Comparison of ENCODE assay signal across 24 cellular contexts in the genomic region with DNA sequence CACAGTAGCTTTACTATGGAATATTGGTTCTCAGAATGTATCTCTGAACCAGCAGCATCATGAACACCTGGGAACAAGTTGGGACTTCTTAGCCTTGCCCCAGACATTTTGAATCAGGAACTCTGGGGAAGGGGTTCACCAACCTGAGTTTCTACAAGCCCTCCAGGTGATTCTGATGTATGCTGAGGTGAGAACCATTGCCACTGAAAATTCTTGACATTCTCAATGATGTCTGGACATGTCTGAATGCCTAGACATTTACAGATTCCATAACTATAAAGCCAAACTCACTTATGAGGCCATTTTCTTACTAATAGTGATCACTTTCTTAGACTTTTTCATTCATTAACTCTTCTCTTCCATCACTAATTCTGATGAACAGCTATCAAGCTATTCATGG.
DNase-seq lines count a peak whose midpoint lies in the region; ATAC-seq, FAIRE-seq and TF ChIP-seq lines count a peak whose summit lies in the region.
"Had no signal": no experiment of that assay in that cellular context is flagged by ENCODE, and none has a peak within 500 bp of the region (broad histone marks: within the 10 kb centered on the region; RNA-seq: fewer than 3 reads in every experiment).

No MANE protein-coding gene starts in this region.

- no peak overlapping the region for H3K4me3 Mint-ChIP-seq in astrocyte (ENCODE audit: unreplicated experiment)
- H3K4me3 Mint-ChIP-seq: CD14-positive monocyte; CD4-positive, alpha-beta memory T cell; CD4-positive, CD25-positive, alpha-beta regulatory T cell had no signal

- H3K36me3 ChIP-seq in mammary epithelial cell (ENCODE audit: insufficient read depth, low read length) (no peaks in the 10 kb centered on the region), breast epithelium (no peaks in the 10 kb centered on the region), astrocyte (ENCODE audit: insufficient read depth, low read length) (no peaks in the 10 kb centered on the region), keratinocyte (ENCODE audit: control insufficient read depth in 2 of 2, extremely low read depth in 1 of 2, insufficient read depth in 2 of 2, low read length in 2 of 2) (no peaks in the 10 kb centered on the region), tibial nerve (no peaks in the 10 kb centered on the region)
- H3K36me3 ChIP-seq: BE2C, BLaER1 had no signal

- H3K27me3 Mint-ChIP-seq in astrocyte (ENCODE audit: low read depth, unreplicated experiment): no peaks in the 10 kb centered on the region
- H3K27me3 Mint-ChIP-seq: CD4-positive, alpha-beta memory T cell; CD4-positive, CD25-positive, alpha-beta regulatory T cell had no signal

- no peaks in the 10 kb centered on the region for H3K79me2 ChIP-seq in mammary epithelial cell (ENCODE audit: insufficient read depth, low read length)
- no peaks in the 10 kb centered on the region for H3K79me2 ChIP-seq in astrocyte (ENCODE audit: insufficient read depth, low read length)
- no peaks in the 10 kb centered on the region for H3K79me2 ChIP-seq in keratinocyte (ENCODE audit: control insufficient read depth, insufficient read depth, low read length)

- no peaks in the 10 kb centered on the region for H3K36me3 Mint-ChIP-seq in astrocyte (ENCODE audit: low read depth, unreplicated experiment)
- H3K36me3 Mint-ChIP-seq: CD14-positive monocyte; CD4-positive, alpha-beta memory T cell; CD4-positive, CD25-positive, alpha-beta regulatory T cell had no signal

- DNase-seq in mammary epithelial cell (no peak), breast epithelium (ENCODE audit: low spot score in 2 of 2) (no peak), astrocyte (ENCODE audit: low read depth) (no peak), epithelial cell of esophagus (ENCODE audit: low read depth) (peak; percentile 53), keratinocyte (ENCODE audit: low read depth, low spot score) (no peak), tibial nerve (ENCODE audit: low spot score in 2 of 2) (no peak), NCI-H2171 treated with DMSO at 0.1 percent for 48 hours (lab: John Stamatoyannopoulos, UW) (no peak)
- DNase-seq: ACHN; BE2C; C1 segment of cervical spinal cord; CD4-positive, alpha-beta memory T cell; CD4-positive, CD25-positive, alpha-beta regulatory T cell; DMS 273 treated with DMSO at 0.1 percent for 48 hours; DMS153; DMS53; DMS79; DND-41; EL; GF-D8 had no signal

- no peak overlapping the region for H3K9ac ChIP-seq in mammary epithelial cell (ENCODE audit: insufficient read depth, low read length)
- no peak overlapping the region for H3K9ac ChIP-seq in astrocyte (ENCODE audit: low read length)
- H3K9ac ChIP-seq in keratinocyte (ENCODE audit: control insufficient read depth, extremely low read depth, insufficient read depth, low read length): no peak overlapping the region
- H3K9ac ChIP-seq: BLaER1 had no signal

- H3K27ac Mint-ChIP-seq in astrocyte (ENCODE audit: unreplicated experiment): no peak overlapping the region
- H3K27ac Mint-ChIP-seq: CD14-positive monocyte; CD4-positive, alpha-beta memory T cell; CD4-positive, CD25-positive, alpha-beta regulatory T cell had no signal

- TF ChIP-seq POLR2A in breast epithelium (IDR thresholded peaks at IDR 0.05): no peak
- TF ChIP-seq POLR2A in tibial nerve (IDR thresholded peaks at IDR 0.05): no peak

- H3K27ac ChIP-seq in mammary epithelial cell (ENCODE audit: insufficient read depth, low read depth, low read length) (no peak overlapping the region), breast epithelium (no peak overlapping the region), astrocyte (ENCODE audit: low read depth, low read length) (no peak overlapping the region), keratinocyte (ENCODE audit: control insufficient read depth, insufficient read depth, low read length) (no peak overlapping the region), tibial nerve (no peak overlapping the region)
- H3K27ac ChIP-seq: 22Rv1, BLaER1 had no signal

- CTCF ChIA-PET in mammary epithelial cell (lab: Charles Lee; ENCODE audit: low non-redundant PET): no interaction called here

- H4K20me1 ChIP-seq in mammary epithelial cell (ENCODE audit: insufficient read depth, low read length) (no peaks in the 10 kb centered on the region), astrocyte (ENCODE audit: insufficient read depth, low read length) (no peaks in the 10 kb centered on the region), keratinocyte (ENCODE audit: control insufficient read depth, extremely low read depth, insufficient read depth, low read length) (no peaks in the 10 kb centered on the region)
- H4K20me1 ChIP-seq: BLaER1 had no signal

- H3K4me2 ChIP-seq in mammary epithelial cell (ENCODE audit: insufficient read depth, low read depth, low read length) (no peak overlapping the region), astrocyte (ENCODE audit: low read length) (no peak overlapping the region), keratinocyte (ENCODE audit: control insufficient read depth, extremely low read depth, insufficient read depth, low read depth, low read length) (no peak overlapping the region)
- H3K4me2 ChIP-seq: BLaER1 had no signal

- peak; percentile 64 for FAIRE-seq in astrocyte (lab: Jason Lieb, UNC)
- FAIRE-seq in keratinocyte (lab: Jason Lieb, UNC): peak; percentile 29
- FAIRE-seq: GM19239 had no signal

- no peaks in the 10 kb centered on the region for H3K4me1 ChIP-seq in mammary epithelial cell (ENCODE audit: insufficient read depth, low read length)
- H3K4me1 ChIP-seq in breast epithelium: no peaks in the 10 kb centered on the region
- no peaks in the 10 kb centered on the region for H3K4me1 ChIP-seq in astrocyte (ENCODE audit: insufficient read depth, low read length)
- no peaks in the 10 kb centered on the region for H3K4me1 ChIP-seq in keratinocyte (ENCODE audit: control insufficient read depth, extremely low read depth, insufficient read depth, low read length)
- H3K4me1 ChIP-seq in tibial nerve: no peaks in the 10 kb centered on the region
- H3K4me1 ChIP-seq: BE2C, BLaER1 had no signal

- H3K4me3 ChIP-seq in mammary epithelial cell (replicated peaks in 1 of 3; ENCODE audit: insufficient read depth in 1 of 3, low read depth in 2 of 3, low read length in 3 of 3) (no peak overlapping the region), breast epithelium (no peak overlapping the region), astrocyte (ENCODE audit: insufficient read depth, low read depth, low read length) (no peak overlapping the region), epithelial cell of esophagus (ENCODE audit: low read length) (no peak overlapping the region), keratinocyte (ENCODE audit: control insufficient read depth in 2 of 3, extremely low read depth in 1 of 3, insufficient read depth in 2 of 3, low read depth in 1 of 3, low read length in 3 of 3) (no peak overlapping the region), tibial nerve (no peak overlapping the region)
- H3K4me3 ChIP-seq: BLaER1 had no signal

- H3K9me3 Mint-ChIP-seq in astrocyte (ENCODE audit: unreplicated experiment): no peaks in the 10 kb centered on the region

- TF ChIP-seq CTCF in mammary epithelial cell (conservative IDR thresholded peaks at IDR 0.05 in 1 of 2, IDR thresholded peaks at IDR 0.05 in 1 of 2; ENCODE audit: extremely low read depth in 1 of 2, insufficient read depth in 1 of 2, low read depth in 1 of 2, low read length in 2 of 2): no peak
- TF ChIP-seq CTCF in breast epithelium (IDR thresholded peaks at IDR 0.05): no peak
- TF ChIP-seq CTCF in astrocyte (IDR thresholded peaks at IDR 0.05; ENCODE audit: insufficient read depth, low read depth, low read length): no peak
- no peak for TF ChIP-seq CTCF in epithelial cell of esophagus (IDR thresholded peaks at IDR 0.05; ENCODE audit: insufficient read depth, low read depth, low read length, missing control alignments)
- no peak for TF ChIP-seq CTCF in keratinocyte (optimal IDR thresholded peaks at IDR 0.05 in 1 of 3, IDR thresholded peaks at IDR 0.05 in 1 of 3, conservative IDR thresholded peaks at IDR 0.05 in 1 of 3; ENCODE audit: extremely low read depth in 1 of 3, insufficient read depth in 2 of 3, low read length in 3 of 3)
- no peak for TF ChIP-seq CTCF in tibial nerve (IDR thresholded peaks at IDR 0.05)

- H3K9me1 ChIP-seq in keratinocyte (ENCODE audit: control insufficient read depth, extremely low read depth, insufficient read depth, low read length): no peaks in the 10 kb centered on the region

- no peaks in the 10 kb centered on the region for H3K4me1 Mint-ChIP-seq in astrocyte (ENCODE audit: low read depth, unreplicated experiment)
- H3K4me1 Mint-ChIP-seq: CD4-positive, alpha-beta memory T cell; CD4-positive, CD25-positive, alpha-beta regulatory T cell had no signal

- TF ChIP-seq EP300 in tibial nerve (IDR thresholded peaks at IDR 0.05): no peak

- in situ Hi-C loops in mammary epithelial cell (cut with MboI; ENCODE audit: low sequenced_read_pairs in 2 of 2): no loop called here

- no TSS peak for BruUV-seq in mammary epithelial cell (replicated peaks; lab: Mats Ljungman, UMichigan)

- ATAC-seq in HG03108 (IDR thresholded peaks at IDR 0.05; ENCODE audit: unreplicated experiment): no peak

- H3K27me3 ChIP-seq in mammary epithelial cell (ENCODE audit: insufficient read depth, low read length) (no peaks in the 10 kb centered on the region), breast epithelium (peaks cover 0 to 10% of the 10 kb centered on the region in 2 donors), astrocyte (ENCODE audit: insufficient read depth, low read length) (no peaks in the 10 kb centered on the region), keratinocyte (ENCODE audit: control insufficient read depth, extremely low read depth, insufficient read depth, low read length) (no peaks in the 10 kb centered on the region), tibial nerve (no peaks in the 10 kb centered on the region)
- H3K27me3 ChIP-seq: BE2C had no signal

- H2AFZ ChIP-seq in mammary epithelial cell (ENCODE audit: low read depth, low read length): peak overlapping the region; percentile 74
- H2AFZ ChIP-seq in astrocyte (ENCODE audit: low read depth, low read length): no peak overlapping the region
- peak overlapping the region; percentile 4 for H2AFZ ChIP-seq in keratinocyte (ENCODE audit: control insufficient read depth, low read length)

- H3K9me3 ChIP-seq in mammary epithelial cell (replicated peaks; ENCODE audit: insufficient read depth, low read length): no peaks in the 10 kb centered on the region
- no peaks in the 10 kb centered on the region for H3K9me3 ChIP-seq in breast epithelium
- no peaks in the 10 kb centered on the region for H3K9me3 ChIP-seq in astrocyte (ENCODE audit: insufficient read depth, low read depth, low read length)
- H3K9me3 ChIP-seq in keratinocyte (ENCODE audit: control insufficient read depth, low read depth, low read length): no peaks in the 10 kb centered on the region
- no peaks in the 10 kb centered on the region for H3K9me3 ChIP-seq in tibial nerve
- H3K9me3 ChIP-seq: BE2C had no signal

- intact Hi-C loops in mammary epithelial cell (cut with micrococcal nuclease) (no loop called here), breast epithelium (cut with DNase I; ENCODE audit: low total_unique reads) (no loop called here)

- dilution Hi-C loops in mammary epithelial cell (cut with HindIII; ENCODE audit: low sequenced_read_pairs) (no loop called here), keratinocyte (cut with MboI; ENCODE audit: extremely low pct_ligation_motif_present, low sequenced_read_pairs) (no loop called here)
